In the genomic region with DNA sequence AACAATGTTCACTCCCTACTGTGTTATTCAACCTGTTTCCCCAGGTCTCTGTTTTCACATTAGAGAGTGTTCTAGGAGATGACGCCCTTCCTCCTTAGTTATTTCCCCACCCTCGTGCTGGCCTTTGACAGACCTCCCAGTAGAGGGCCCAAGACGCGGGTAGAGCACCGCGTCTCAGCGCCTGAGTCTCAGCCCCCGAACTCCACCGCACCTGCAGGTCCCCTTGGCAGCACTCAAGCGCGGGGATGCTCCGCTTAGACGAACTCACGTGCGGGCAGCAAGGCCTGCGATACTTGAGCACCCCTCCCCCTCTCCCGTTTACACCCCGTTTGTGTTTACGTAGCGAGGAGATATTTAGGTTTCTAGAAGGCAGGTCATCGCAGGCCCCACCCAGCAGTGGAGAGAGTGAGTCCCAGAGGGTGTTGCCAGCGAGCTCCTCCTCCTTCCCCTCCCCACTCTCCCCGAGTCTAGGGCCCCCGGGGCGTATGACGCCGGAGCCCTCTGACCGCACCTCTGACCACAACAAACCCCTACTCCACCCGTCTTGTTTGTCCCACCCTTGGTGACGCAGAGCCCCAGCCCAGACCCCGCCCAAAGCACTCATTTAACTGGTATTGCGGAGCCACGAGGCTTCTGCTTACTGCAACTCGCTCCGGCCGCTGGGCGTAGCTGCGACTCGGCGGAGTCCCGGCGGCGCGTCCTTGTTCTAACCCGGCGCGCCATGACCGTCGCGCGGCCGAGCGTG, we compare ENCODE assay signal across 8 cellular contexts. TPM values are rescaled to one million over a fixed set of nuclear protein-coding genes. Genes with fewer than 3 reads are reported as not detected.
A peak's percentile ranks its signal among the peaks of the same experiment; 100 is the strongest.
DNase-seq lines count a peak whose midpoint lies in the region; ATAC-seq and TF ChIP-seq lines count a peak whose summit lies in the region.

A gene with protein sequence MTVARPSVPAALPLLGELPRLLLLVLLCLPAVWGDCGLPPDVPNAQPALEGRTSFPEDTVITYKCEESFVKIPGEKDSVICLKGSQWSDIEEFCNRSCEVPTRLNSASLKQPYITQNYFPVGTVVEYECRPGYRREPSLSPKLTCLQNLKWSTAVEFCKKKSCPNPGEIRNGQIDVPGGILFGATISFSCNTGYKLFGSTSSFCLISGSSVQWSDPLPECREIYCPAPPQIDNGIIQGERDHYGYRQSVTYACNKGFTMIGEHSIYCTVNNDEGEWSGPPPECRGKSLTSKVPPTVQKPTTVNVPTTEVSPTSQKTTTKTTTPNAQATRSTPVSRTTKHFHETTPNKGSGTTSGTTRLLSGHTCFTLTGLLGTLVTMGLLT (plus strand): TSS at position 634 of the 745 bp plus-strand sequence. CDS start 88 bp downstream, at position 722.

- CTCF ChIA-PET in activated CD4-positive, alpha-beta memory T cell treated with anti-CD3 and anti-CD28 coated beads for 36 hours (lab: Charles Lee), result interaction anchor here (0.6 to 2.7 kb wide), 11 partner anchors 13 to 713 kb away, joined by 3 to 21 read pairs (median 3); no protein-coding TSS in a partner anchor

- WGBS in liver, result 2% methylated on average over 53 of the region's 53 CpGs

- peak within 1 kb of the TSS; percentile 92 for H3K4me3 Mint-ChIP-seq in activated CD4-positive, alpha-beta memory T cell treated with anti-CD3 and anti-CD28 coated beads for 36 hours

- H3K27ac ChIP-seq in liver (ENCODE audit: low read depth in 1 of 2, low read length in 2 of 2), result peak within 1 kb of the TSS; percentile 83 to 87

- no peaks in the 10 kb centered on the region for H3K27me3 Mint-ChIP-seq in activated CD4-positive, alpha-beta memory T cell treated with anti-CD3 and anti-CD28 coated beads for 36 hours

- ATAC-seq in HG03460 (IDR thresholded peaks at IDR 0.05; ENCODE audit: unreplicated experiment), result peak; percentile 91

- POLR2A ChIA-PET in activated CD4-positive, alpha-beta memory T cell treated with anti-CD3 and anti-CD28 coated beads for 36 hours (lab: Charles Lee), result interaction anchor here (0.7 to 3.1 kb wide), 14 partner anchors 9 to 581 kb away, joined by 3 to 56 read pairs (median 4); a partner anchor contains a TSS

- H3K4me3 ChIP-seq in liver (ENCODE audit: low read depth in 1 of 3, low read length in 3 of 3), result peak within 1 kb of the TSS; percentile 68 to 78 (median 77)

- peaks cover 0 to 6% (median 1%) of the 10 kb centered on the region in 4 donors for H3K36me3 ChIP-seq in liver (ENCODE audit: control insufficient read depth in 4 of 4, insufficient read depth in 3 of 4, low read depth in 1 of 4, low read length in 3 of 4)

- H3K27ac Mint-ChIP-seq in activated CD4-positive, alpha-beta memory T cell treated with anti-CD3 and anti-CD28 coated beads for 36 hours, result peak within 1 kb of the TSS; percentile 96

- DNase-seq in C1 segment of cervical spinal cord (lab: John Stamatoyannopoulos, UW) (peak; percentile 32 to 95 (median 82)), GM19240 (ENCODE audit: insufficient read length, low spot score) (peak; percentile 52), NCI-H748 treated with DMSO at 0.1 percent for 48 hours (lab: John Stamatoyannopoulos, UW) (peak; percentile 84), dermis microvascular lymphatic vessel endothelial cell (ENCODE audit: low read depth in 2 of 2) (peak; percentile 89 to 97)
- DNase-seq in activated CD4-positive, alpha-beta memory T cell treated with anti-CD3 and anti-CD28 coated beads for 36 hours, result peak; percentile 99
- DNase-seq in stimulated activated CD4-positive, alpha-beta T cell treated with anti-CD3 and anti-CD28 coated beads, Interleukin-4, amount 100 ng/mL, for 24 hours, result peak; percentile 98

- no peaks in the 10 kb centered on the region for H3K9me3 ChIP-seq in liver (ENCODE audit: control insufficient read depth in 4 of 4, low read length in 3 of 4)

- H3K4me1 Mint-ChIP-seq in activated CD4-positive, alpha-beta memory T cell treated with anti-CD3 and anti-CD28 coated beads for 36 hours (ENCODE audit: low read depth), result peaks cover 33% of the 10 kb centered on the region

- peaks cover 18% of the 10 kb centered on the region for H3K36me3 Mint-ChIP-seq in activated CD4-positive, alpha-beta memory T cell treated with anti-CD3 and anti-CD28 coated beads for 36 hours

- peak within 1 kb of the TSS; percentile 51 to 82 for H3K9ac ChIP-seq in liver (ENCODE audit: low read depth in 1 of 2, low read length in 2 of 2)

- TF ChIP-seq CTCF in liver (IDR thresholded peaks at IDR 0.05; ENCODE audit: low read depth, low read length, missing input control), result no peak

- H3K27me3 ChIP-seq in liver (ENCODE audit: control insufficient read depth in 4 of 4, insufficient read depth in 4 of 4, low read length in 3 of 4), result no peaks in the 10 kb centered on the region

- H3K9me3 Mint-ChIP-seq in activated CD4-positive, alpha-beta memory T cell treated with anti-CD3 and anti-CD28 coated beads for 36 hours, result no peaks in the 10 kb centered on the region

- peaks cover 2 to 15% (median 4%) of the 10 kb centered on the region in 4 donors for H3K4me1 ChIP-seq in liver (ENCODE audit: control insufficient read depth in 4 of 4, insufficient read depth in 4 of 4, low read length in 3 of 4)

- intact Hi-C loops in activated CD4-positive, alpha-beta memory T cell treated with anti-CD3 and anti-CD28 coated beads for 36 hours (cut with micrococcal nuclease), result loop anchor here (1.0 to 5.0 kb wide), 9 partner anchors 15 to 506 kb away; a partner anchor contains a TSS

- peak; percentile 37 to 39 for TF ChIP-seq RAD21 in liver (IDR thresholded peaks at IDR 0.05)

TF ChIP-seq in liver, 16 proteins besides CTCF, POLR2A, EP300 and RAD21:
- TF ChIP-seq NR2F2 (IDR thresholded peaks at IDR 0.05) (peak; percentile 79), TAF1 (conservative IDR thresholded peaks at IDR 0.05) (peak; percentile 45), EGR1 (IDR thresholded peaks at IDR 0.05; ENCODE audit: low read depth in 2 of 2) (peak in 1 of 2 donors; percentile 19), JUND (IDR thresholded peaks at IDR 0.05) (peak; percentile 63 to 70), HNF4A (conservative IDR thresholded peaks at IDR 0.05) (peak in 1 of 2 donors; percentile 20), FOXA1 (IDR thresholded peaks at IDR 0.05) (no peak), HNF4G (IDR thresholded peaks at IDR 0.05) (no peak), RXRA (IDR thresholded peaks at IDR 0.05) (peak; percentile 62 to 63), YY1 (IDR thresholded peaks at IDR 0.05) (peak; percentile 74), GABPA (IDR thresholded peaks at IDR 0.05 in 1 of 2, conservative IDR thresholded peaks at IDR 0.05 in 1 of 2) (no peak), SP1 (IDR thresholded peaks at IDR 0.05) (peak; percentile 78)
- TF ChIP-seq, protein P1, sequence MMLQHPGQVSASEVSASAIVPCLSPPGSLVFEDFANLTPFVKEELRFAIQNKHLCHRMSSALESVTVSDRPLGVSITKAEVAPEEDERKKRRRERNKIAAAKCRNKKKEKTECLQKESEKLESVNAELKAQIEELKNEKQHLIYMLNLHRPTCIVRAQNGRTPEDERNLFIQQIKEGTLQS (IDR thresholded peaks at IDR 0.05), result no peak
- TF ChIP-seq, protein P2, sequence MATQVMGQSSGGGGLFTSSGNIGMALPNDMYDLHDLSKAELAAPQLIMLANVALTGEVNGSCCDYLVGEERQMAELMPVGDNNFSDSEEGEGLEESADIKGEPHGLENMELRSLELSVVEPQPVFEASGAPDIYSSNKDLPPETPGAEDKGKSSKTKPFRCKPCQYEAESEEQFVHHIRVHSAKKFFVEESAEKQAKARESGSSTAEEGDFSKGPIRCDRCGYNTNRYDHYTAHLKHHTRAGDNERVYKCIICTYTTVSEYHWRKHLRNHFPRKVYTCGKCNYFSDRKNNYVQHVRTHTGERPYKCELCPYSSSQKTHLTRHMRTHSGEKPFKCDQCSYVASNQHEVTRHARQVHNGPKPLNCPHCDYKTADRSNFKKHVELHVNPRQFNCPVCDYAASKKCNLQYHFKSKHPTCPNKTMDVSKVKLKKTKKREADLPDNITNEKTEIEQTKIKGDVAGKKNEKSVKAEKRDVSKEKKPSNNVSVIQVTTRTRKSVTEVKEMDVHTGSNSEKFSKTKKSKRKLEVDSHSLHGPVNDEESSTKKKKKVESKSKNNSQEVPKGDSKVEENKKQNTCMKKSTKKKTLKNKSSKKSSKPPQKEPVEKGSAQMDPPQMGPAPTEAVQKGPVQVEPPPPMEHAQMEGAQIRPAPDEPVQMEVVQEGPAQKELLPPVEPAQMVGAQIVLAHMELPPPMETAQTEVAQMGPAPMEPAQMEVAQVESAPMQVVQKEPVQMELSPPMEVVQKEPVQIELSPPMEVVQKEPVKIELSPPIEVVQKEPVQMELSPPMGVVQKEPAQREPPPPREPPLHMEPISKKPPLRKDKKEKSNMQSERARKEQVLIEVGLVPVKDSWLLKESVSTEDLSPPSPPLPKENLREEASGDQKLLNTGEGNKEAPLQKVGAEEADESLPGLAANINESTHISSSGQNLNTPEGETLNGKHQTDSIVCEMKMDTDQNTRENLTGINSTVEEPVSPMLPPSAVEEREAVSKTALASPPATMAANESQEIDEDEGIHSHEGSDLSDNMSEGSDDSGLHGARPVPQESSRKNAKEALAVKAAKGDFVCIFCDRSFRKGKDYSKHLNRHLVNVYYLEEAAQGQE (IDR thresholded peaks at IDR 0.05), result peak; percentile 63
- TF ChIP-seq, protein P3, sequence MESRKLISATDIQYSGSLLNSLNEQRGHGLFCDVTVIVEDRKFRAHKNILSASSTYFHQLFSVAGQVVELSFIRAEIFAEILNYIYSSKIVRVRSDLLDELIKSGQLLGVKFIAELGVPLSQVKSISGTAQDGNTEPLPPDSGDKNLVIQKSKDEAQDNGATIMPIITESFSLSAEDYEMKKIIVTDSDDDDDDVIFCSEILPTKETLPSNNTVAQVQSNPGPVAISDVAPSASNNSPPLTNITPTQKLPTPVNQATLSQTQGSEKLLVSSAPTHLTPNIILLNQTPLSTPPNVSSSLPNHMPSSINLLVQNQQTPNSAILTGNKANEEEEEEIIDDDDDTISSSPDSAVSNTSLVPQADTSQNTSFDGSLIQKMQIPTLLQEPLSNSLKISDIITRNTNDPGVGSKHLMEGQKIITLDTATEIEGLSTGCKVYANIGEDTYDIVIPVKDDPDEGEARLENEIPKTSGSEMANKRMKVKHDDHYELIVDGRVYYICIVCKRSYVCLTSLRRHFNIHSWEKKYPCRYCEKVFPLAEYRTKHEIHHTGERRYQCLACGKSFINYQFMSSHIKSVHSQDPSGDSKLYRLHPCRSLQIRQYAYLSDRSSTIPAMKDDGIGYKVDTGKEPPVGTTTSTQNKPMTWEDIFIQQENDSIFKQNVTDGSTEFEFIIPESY (IDR thresholded peaks at IDR 0.05), result peak; percentile 91
- TF ChIP-seq, protein P4, sequence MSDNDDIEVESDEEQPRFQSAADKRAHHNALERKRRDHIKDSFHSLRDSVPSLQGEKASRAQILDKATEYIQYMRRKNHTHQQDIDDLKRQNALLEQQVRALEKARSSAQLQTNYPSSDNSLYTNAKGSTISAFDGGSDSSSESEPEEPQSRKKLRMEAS (IDR thresholded peaks at IDR 0.05), result peak; percentile 49

RNA-seq across cellular contexts. Expression of the gene that starts here (rescaled TPM):
- 10 to 100 TPM; 40.4 to 42.3 TPM for total RNA-seq in activated CD4-positive, alpha-beta memory T cell treated with anti-CD3 and anti-CD28 coated beads for 36 hours
- total RNA-seq in dermis microvascular lymphatic vessel endothelial cell (85.1 and 99.6 TPM in 2 replicates), liver (10 to 100 TPM; 11.0 to 27.6 TPM)
- polyA plus RNA-seq in liver, result 10 to 100 TPM; 11.9 to 13.3 TPM

Comparison
In these comparisons a context has a peak if more than half of its experiments do, and no peak if none do; other contexts are left out.
1. Peak in every context shown above with its lines: DNase-seq, ATAC-seq, H3K4me3 ChIP-seq and H3K27ac ChIP-seq.